18 cellular contexts compared by ENCODE assay signal in genomic region chr10:132189016-132189415, GRCh38. TPM values are rescaled to one million over a fixed set of nuclear protein-coding genes. Genes with fewer than 3 reads are reported as not detected.
DNase-seq lines count a peak whose midpoint lies in the region; ATAC-seq and TF ChIP-seq lines count a peak whose summit lies in the region.
"Had no signal": no experiment of that assay in that cellular context is flagged by ENCODE, and none has a peak within 500 bp of the region (broad histone marks: within the 10 kb centered on the region; RNA-seq: fewer than 3 reads in every experiment).

No MANE protein-coding gene starts in this region.

- H3K27ac Mint-ChIP-seq in activated B cell treated with CpG ODN at 0.5 μM for 24 hours (no peak overlapping the region), mesothelial cell of epicardium (no peak overlapping the region), type B pancreatic cell (no peak overlapping the region)
- no peak overlapping the region for H3K27ac Mint-ChIP-seq in activated CD4-positive, alpha-beta memory T cell treated with anti-CD3 and anti-CD28 coated beads, Interleukin-2, amount 10 ng/mL, durations not matched to agents 7 days and 5 days
- H3K27ac Mint-ChIP-seq: IgD-negative memory B cell had no signal

- ATAC-seq in Right ventricle myocardium superior (ENCODE audit: poor library complexity) (no peak), left ventricle myocardium superior (no peak), activated B cell treated with CpG ODN at 0.5 μM for 24 hours (ENCODE audit: low read depth) (no peak)
- ATAC-seq: Right ventricle myocardium inferior had no signal

- intact Hi-C loops in Right ventricle myocardium superior (cut with DNase I) = no loop called here
- intact Hi-C loops in left ventricle myocardium superior (cut with micrococcal nuclease) = no loop called here
- intact Hi-C loops in activated B cell treated with CpG ODN at 0.5 μM for 24 hours (cut with micrococcal nuclease) = no loop called here
- intact Hi-C loops in dorsolateral prefrontal cortex (cut with DNase I) = no loop called here

- peak; percentile 24 for DNase-seq in Right ventricle myocardium superior
- no peak for DNase-seq in left ventricle myocardium superior
- DNase-seq in activated B cell treated with CpG ODN at 0.5 μM for 24 hours = no peak
- no peak for DNase-seq in mesothelial cell of epicardium (ENCODE audit: low spot score in 2 of 2, unreplicated experiment in 2 of 2)
- no peak for DNase-seq in type B pancreatic cell (ENCODE audit: extremely low spot score, unreplicated experiment)
- no peak for DNase-seq in activated CD4-positive, alpha-beta memory T cell treated with anti-CD3 and anti-CD28 coated beads, Interleukin-2, amount 10 ng/mL, durations not matched to agents 7 days and 5 days
- DNase-seq in dorsolateral prefrontal cortex = no peak
- no peak for DNase-seq in activated CD8-positive, alpha-beta memory T cell treated with anti-CD3 and anti-CD28 coated beads, Interleukin-2, amount 50 U/mL, for 48 hours
- DNase-seq: Kasumi-1, MM.1S, NCI-H1092 treated with DMSO at 0.1 percent for 48 hours, NCI-H2081 treated with DMSO at 0.1 percent for 48 hours, NCI-H510A treated with DMSO at 0.1 percent for 48 hours had no signal

- TF ChIP-seq CTCF in activated B cell treated with CpG ODN at 0.5 μM for 24 hours (IDR thresholded peaks at IDR 0.05) (no peak), mesothelial cell of epicardium (IDR thresholded peaks at IDR 0.05; ENCODE audit: unreplicated experiment) (no peak), type B pancreatic cell (conservative IDR thresholded peaks at IDR 0.05) (no peak), dorsolateral prefrontal cortex (IDR thresholded peaks at IDR 0.05 in 54 of 56, conservative IDR thresholded peaks at IDR 0.05 in 2 of 56; ENCODE audit: low read depth in 1 of 56, partially characterized antibody in 56 of 56) (no peak)

- peaks cover 0 to 6% (median 0%) of the 10 kb centered on the region in 45 donors for H3K27me3 ChIP-seq in dorsolateral prefrontal cortex

- POLR2A ChIA-PET in activated B cell treated with CpG ODN at 0.5 μM for 24 hours (lab: Charles Lee) = no interaction called here
- POLR2A ChIA-PET in activated CD4-positive, alpha-beta memory T cell treated with anti-CD3 and anti-CD28 coated beads, Interleukin-2, amount 10 ng/mL, durations not matched to agents 7 days and 5 days (lab: Charles Lee) = no interaction called here

- CTCF ChIA-PET in activated B cell treated with CpG ODN at 0.5 μM for 24 hours (lab: Charles Lee) = no interaction called here
- CTCF ChIA-PET in activated CD4-positive, alpha-beta memory T cell treated with anti-CD3 and anti-CD28 coated beads, Interleukin-2, amount 10 ng/mL, durations not matched to agents 7 days and 5 days (lab: Charles Lee) = no interaction called here

- H3K27ac ChIP-seq in dorsolateral prefrontal cortex = peak overlapping the region in 4 of 59 donors; percentile 4 to 79 (median 39)
- H3K27ac ChIP-seq: A549 had no signal

- H3K36me3 Mint-ChIP-seq in activated B cell treated with CpG ODN at 0.5 μM for 24 hours (ENCODE audit: low read depth) (no peaks in the 10 kb centered on the region), mesothelial cell of epicardium (peaks cover 3% of the 10 kb centered on the region), type B pancreatic cell (peaks cover 12% of the 10 kb centered on the region)
- no peaks in the 10 kb centered on the region for H3K36me3 Mint-ChIP-seq in activated CD4-positive, alpha-beta memory T cell treated with anti-CD3 and anti-CD28 coated beads, Interleukin-2, amount 10 ng/mL, durations not matched to agents 7 days and 5 days (ENCODE audit: low read depth)

- H3K4me3 ChIP-seq in dorsolateral prefrontal cortex = peak overlapping the region in 10 of 59 donors; percentile 57 to 78 (median 72)
- H3K4me3 ChIP-seq: A549, HAP-1 had no signal

- peaks cover 3% of the 10 kb centered on the region for H3K9me3 Mint-ChIP-seq in activated B cell treated with CpG ODN at 0.5 μM for 24 hours
- H3K9me3 Mint-ChIP-seq in mesothelial cell of epicardium = peaks cover 3% of the 10 kb centered on the region
- no peaks in the 10 kb centered on the region for H3K9me3 Mint-ChIP-seq in type B pancreatic cell
- H3K9me3 Mint-ChIP-seq in activated CD4-positive, alpha-beta memory T cell treated with anti-CD3 and anti-CD28 coated beads, Interleukin-2, amount 10 ng/mL, durations not matched to agents 7 days and 5 days = peaks cover 4% of the 10 kb centered on the region

- H3K27me3 Mint-ChIP-seq in activated B cell treated with CpG ODN at 0.5 μM for 24 hours = peaks cover 33% of the 10 kb centered on the region
- H3K27me3 Mint-ChIP-seq in mesothelial cell of epicardium (ENCODE audit: low read depth) = peaks cover 71% of the 10 kb centered on the region
- peaks cover 34% of the 10 kb centered on the region for H3K27me3 Mint-ChIP-seq in type B pancreatic cell
- peaks cover 36% of the 10 kb centered on the region for H3K27me3 Mint-ChIP-seq in activated CD4-positive, alpha-beta memory T cell treated with anti-CD3 and anti-CD28 coated beads, Interleukin-2, amount 10 ng/mL, durations not matched to agents 7 days and 5 days

- H3K4me1 Mint-ChIP-seq in activated B cell treated with CpG ODN at 0.5 μM for 24 hours (peaks cover 12% of the 10 kb centered on the region), mesothelial cell of epicardium (peaks cover 5% of the 10 kb centered on the region), type B pancreatic cell (ENCODE audit: unreplicated experiment) (peaks cover 10% of the 10 kb centered on the region)
- H3K4me1 Mint-ChIP-seq in activated CD4-positive, alpha-beta memory T cell treated with anti-CD3 and anti-CD28 coated beads, Interleukin-2, amount 10 ng/mL, durations not matched to agents 7 days and 5 days = peaks cover 2% of the 10 kb centered on the region

- H3K4me3 Mint-ChIP-seq in activated B cell treated with CpG ODN at 0.5 μM for 24 hours (peak overlapping the region; percentile 38), mesothelial cell of epicardium (peak overlapping the region; percentile 59), type B pancreatic cell (peak overlapping the region; percentile 84)
- no peak overlapping the region for H3K4me3 Mint-ChIP-seq in activated CD4-positive, alpha-beta memory T cell treated with anti-CD3 and anti-CD28 coated beads, Interleukin-2, amount 10 ng/mL, durations not matched to agents 7 days and 5 days

RNA-seq across cellular contexts. Expression of gene DPYSL4, which starts 2.3 kb away (rescaled TPM):
- total RNA-seq in Right ventricle myocardium superior (31.7 TPM), left ventricle myocardium superior (45.2 TPM), activated B cell treated with CpG ODN at 0.5 μM for 24 hours (0.53 and 0.78 TPM in 2 replicates), mesothelial cell of epicardium (13.1 to 18.6 TPM (median 14.4 TPM) in 3 replicates), type B pancreatic cell (ENCODE audit: low replicate concordance) (11.7 and 61.9 TPM in 2 replicates), dorsolateral prefrontal cortex (10 to 100 TPM; 39.1 to 85.2 (median 53.3) TPM)
- total RNA-seq in activated CD4-positive, alpha-beta memory T cell treated with anti-CD3 and anti-CD28 coated beads, Interleukin-2, amount 10 ng/mL, durations not matched to agents 7 days and 5 days = 1 to 10 TPM; 5.4 to 6.7 TPM
- total RNA-seq: HT1080 had no signal
